ENCODE assay signal across 1 cellular context in the genomic region with DNA sequence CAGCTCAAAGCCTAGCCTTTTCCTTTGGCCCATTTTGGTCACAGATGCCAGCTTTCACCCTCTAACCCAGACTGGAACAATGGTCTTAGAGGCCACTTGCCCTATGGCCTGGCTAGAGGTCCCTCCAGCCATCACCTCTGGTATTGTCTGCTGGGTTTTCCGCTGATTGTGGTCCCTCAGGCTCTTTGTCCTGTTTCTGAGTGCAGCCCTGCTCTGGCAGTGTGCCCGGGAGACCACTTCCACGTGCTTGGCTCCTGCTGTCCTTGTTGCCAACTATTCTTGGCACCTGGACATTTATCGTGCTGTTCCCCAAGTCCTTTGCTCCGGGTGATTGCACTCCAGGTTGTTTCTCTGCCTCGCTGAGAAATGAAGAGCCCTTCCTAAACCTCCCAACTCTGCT.
TF ChIP-seq lines count a peak whose summit lies in the region.

No MANE protein-coding gene starts in this region.

TF ChIP-seq in SK-N-SH, 30 proteins besides CTCF, POLR2A, EP300 and RAD21 (continued from another document):
- TF ChIP-seq, protein P1, sequence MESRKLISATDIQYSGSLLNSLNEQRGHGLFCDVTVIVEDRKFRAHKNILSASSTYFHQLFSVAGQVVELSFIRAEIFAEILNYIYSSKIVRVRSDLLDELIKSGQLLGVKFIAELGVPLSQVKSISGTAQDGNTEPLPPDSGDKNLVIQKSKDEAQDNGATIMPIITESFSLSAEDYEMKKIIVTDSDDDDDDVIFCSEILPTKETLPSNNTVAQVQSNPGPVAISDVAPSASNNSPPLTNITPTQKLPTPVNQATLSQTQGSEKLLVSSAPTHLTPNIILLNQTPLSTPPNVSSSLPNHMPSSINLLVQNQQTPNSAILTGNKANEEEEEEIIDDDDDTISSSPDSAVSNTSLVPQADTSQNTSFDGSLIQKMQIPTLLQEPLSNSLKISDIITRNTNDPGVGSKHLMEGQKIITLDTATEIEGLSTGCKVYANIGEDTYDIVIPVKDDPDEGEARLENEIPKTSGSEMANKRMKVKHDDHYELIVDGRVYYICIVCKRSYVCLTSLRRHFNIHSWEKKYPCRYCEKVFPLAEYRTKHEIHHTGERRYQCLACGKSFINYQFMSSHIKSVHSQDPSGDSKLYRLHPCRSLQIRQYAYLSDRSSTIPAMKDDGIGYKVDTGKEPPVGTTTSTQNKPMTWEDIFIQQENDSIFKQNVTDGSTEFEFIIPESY (IDR thresholded peaks at IDR 0.05; ENCODE audit: borderline replicate concordance, low read depth) = no peak
- TF ChIP-seq, protein P2, sequence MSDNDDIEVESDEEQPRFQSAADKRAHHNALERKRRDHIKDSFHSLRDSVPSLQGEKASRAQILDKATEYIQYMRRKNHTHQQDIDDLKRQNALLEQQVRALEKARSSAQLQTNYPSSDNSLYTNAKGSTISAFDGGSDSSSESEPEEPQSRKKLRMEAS (IDR thresholded peaks at IDR 0.05; ENCODE audit: low read depth) = no peak
- TF ChIP-seq FOSL2 (IDR thresholded peaks at IDR 0.05; ENCODE audit: borderline replicate concordance, low read depth) (no peak), FOXM1 (IDR thresholded peaks at IDR 0.05; ENCODE audit: low read depth) (no peak), ELF1 (IDR thresholded peaks at IDR 0.05) (no peak)
